Comparison of ENCODE assay signal across 9 cellular contexts in the genomic region with DNA sequence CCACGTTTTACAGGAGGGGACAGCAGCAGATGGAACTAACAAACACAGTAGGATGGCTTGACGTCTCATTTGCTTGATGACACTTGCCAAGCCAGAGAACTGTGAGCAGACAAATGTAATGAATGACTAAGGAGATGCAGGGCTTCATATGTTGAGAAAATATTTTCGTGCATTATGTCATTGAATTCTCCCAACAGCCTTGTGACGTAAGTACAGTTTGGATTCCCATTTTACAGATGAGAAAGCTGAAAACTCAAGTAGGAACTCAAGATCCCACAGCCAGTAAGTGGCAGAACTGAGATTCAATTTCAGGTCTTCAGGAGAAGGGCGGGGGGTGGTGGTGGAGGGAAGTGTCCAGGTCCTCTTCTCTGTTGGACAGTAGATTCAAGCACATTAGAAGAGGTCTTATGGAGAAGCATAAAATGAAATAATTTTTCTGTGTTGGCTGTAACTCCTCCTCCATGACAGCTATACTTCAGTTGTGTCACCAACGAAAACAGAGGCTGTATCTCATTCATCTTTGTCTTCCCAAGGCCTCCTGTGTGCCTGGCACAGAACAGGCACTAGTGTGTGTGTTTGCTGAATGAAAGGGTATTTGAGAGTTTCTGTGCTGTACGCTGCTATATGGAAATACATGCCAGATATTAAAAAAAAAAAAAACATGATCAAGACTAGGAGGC. TPM values are rescaled to one million over a fixed set of nuclear protein-coding genes. Genes with fewer than 3 reads are reported as not detected.
DNase-seq lines count a peak whose midpoint lies in the region; ATAC-seq and TF ChIP-seq lines count a peak whose summit lies in the region.
"Had no signal": no experiment of that assay in that cellular context is flagged by ENCODE, and none has a peak within 500 bp of the region (broad histone marks: within the 10 kb centered on the region; RNA-seq: fewer than 3 reads in every experiment).

No MANE protein-coding gene starts in this region.

- no peaks in the 10 kb centered on the region for H4K20me1 ChIP-seq in IMR-90 (ENCODE audit: insufficient read depth, low read length)
- peaks cover 36% of the 10 kb centered on the region for H4K20me1 ChIP-seq in smooth muscle cell (ENCODE audit: low read depth)

- H3K18ac ChIP-seq in IMR-90 (ENCODE audit: low read depth, low read length) (no peak overlapping the region), neuronal stem cell (ENCODE audit: low read length) (no peak overlapping the region)

- H3K79me1 ChIP-seq in IMR-90 (ENCODE audit: low read depth in 1 of 2, low read length in 2 of 2) (no peaks in the 10 kb centered on the region), neuronal stem cell (ENCODE audit: low read depth, low read length) (peaks cover 2% of the 10 kb centered on the region)

- H3K9me3 ChIP-seq in IMR-90 (ENCODE audit: control insufficient read depth, insufficient read depth, low read length) (no peaks in the 10 kb centered on the region), smooth muscle cell (replicated peaks; ENCODE audit: low read depth) (no peaks in the 10 kb centered on the region), neuronal stem cell (replicated peaks in 1 of 2; ENCODE audit: control insufficient read depth in 2 of 2, insufficient read depth in 1 of 2, low read depth in 1 of 2, low read length in 2 of 2) (no peaks in the 10 kb centered on the region)

- TF ChIP-seq CTCF in IMR-90 (conservative IDR thresholded peaks at IDR 0.05; ENCODE audit: low read depth, low read length) (no peak), smooth muscle cell (IDR thresholded peaks at IDR 0.05; ENCODE audit: borderline replicate concordance, insufficient read depth, poor library complexity, severe bottlenecking) (no peak)

- H2AK5ac ChIP-seq in IMR-90 (ENCODE audit: low read depth, low read length), result no peak overlapping the region
- H2AK5ac ChIP-seq in neuronal stem cell (ENCODE audit: low read depth, low read length), result no peak overlapping the region

- dilution Hi-C loops in IMR-90 (cut with HindIII; ENCODE audit: low sequenced_read_pairs, unreplicated experiment), result no loop called here

- H3K4me1 ChIP-seq in IMR-90 (ENCODE audit: control insufficient read depth, insufficient read depth, low read length), result peaks cover 8% of the 10 kb centered on the region; the same call in 1 of the 2 replicates
- peaks cover 26% of the 10 kb centered on the region for H3K4me1 ChIP-seq in smooth muscle cell (ENCODE audit: low read depth)
- peaks cover 20 to 29% of the 10 kb centered on the region in 2 donors for H3K4me1 ChIP-seq in neuronal stem cell (ENCODE audit: control insufficient read depth in 2 of 2, insufficient read depth in 1 of 2, low read depth in 1 of 2, low read length in 2 of 2)

- no peak overlapping the region for H3K14ac ChIP-seq in IMR-90 (replicated peaks; ENCODE audit: low read depth, low read length)
- H3K14ac ChIP-seq in neuronal stem cell (ENCODE audit: low read length), result no peak overlapping the region

- intact Hi-C loops in IMR-90 (cut with micrococcal nuclease), result no loop called here

- H2AK9ac ChIP-seq in IMR-90 (replicated peaks; ENCODE audit: low read depth, low read length, poor library complexity), result no peak overlapping the region

- 61% methylated on average over 2 of the region's 7 CpGs; no CpG with 5 or more reads in 1 of the 2 experiments for WGBS in IMR-90 (ENCODE audit: extremely low coverage in 2 of 2, insufficient read length in 1 of 2), 2 experiments
- WGBS in smooth muscle cell (ENCODE audit: low lambda C conversion rate), result 47% methylated on average over 7 of the region's 7 CpGs
- WGBS in neuronal stem cell (ENCODE audit: extremely low coverage in 2 of 2, insufficient read length in 2 of 2, insufficient replicate concordance in 1 of 2), 2 donors, result no CpG with 5 or more reads among the region's 7 CpGs

- H3K56ac ChIP-seq in IMR-90 (ENCODE audit: extremely low read depth, insufficient read depth, low read length), result no peak overlapping the region

- H3K36me3 ChIP-seq in IMR-90 (ENCODE audit: control insufficient read depth, insufficient read depth, low read length) (no peaks in the 10 kb centered on the region), smooth muscle cell (ENCODE audit: low read depth) (no peaks in the 10 kb centered on the region), neuronal stem cell (replicated peaks in 1 of 2; ENCODE audit: control insufficient read depth in 2 of 2, insufficient read depth in 2 of 2, low read length in 2 of 2) (peaks cover 6 to 18% of the 10 kb centered on the region in 2 donors)

- no peak overlapping the region for H4K5ac ChIP-seq in IMR-90 (ENCODE audit: low read depth, low read length)

- no peak overlapping the region for H2BK20ac ChIP-seq in IMR-90 (ENCODE audit: low read depth, low read length)

- H2BK120ac ChIP-seq in IMR-90 (ENCODE audit: low read depth, low read length), result no peak overlapping the region
- H2BK120ac ChIP-seq in neuronal stem cell (ENCODE audit: low read depth, low read length), result no peak overlapping the region

- in situ Hi-C loops in IMR-90 (cut with MboI; ENCODE audit: low sequenced_read_pairs), result no loop called here

- ATAC-seq in IMR-90 (ENCODE audit: low read depth) (no peak), HG02840 (IDR thresholded peaks at IDR 0.05; ENCODE audit: low FRiP score, unreplicated experiment) (no peak), HG03025 (IDR thresholded peaks at IDR 0.05; ENCODE audit: low FRiP score, unreplicated experiment) (no peak)

- H3K4ac ChIP-seq in IMR-90 (ENCODE audit: low read depth, low read length) (no peak overlapping the region), neuronal stem cell (ENCODE audit: low read length) (no peak overlapping the region)

- no peaks in the 10 kb centered on the region; the same call in 1 of the 2 replicates for H3K27me3 ChIP-seq in IMR-90 (ENCODE audit: control insufficient read depth, insufficient read depth, low read length)
- H3K27me3 ChIP-seq in layer of hippocampus (ENCODE audit: control insufficient read depth, insufficient read depth, low read length), result no peaks in the 10 kb centered on the region
- no peaks in the 10 kb centered on the region for H3K27me3 ChIP-seq in smooth muscle cell (ENCODE audit: low read depth)
- H3K27me3 ChIP-seq in neuronal stem cell (ENCODE audit: control insufficient read depth in 3 of 3, insufficient read depth in 3 of 3, low read depth in 1 of 3, low read length in 3 of 3), result peaks cover 0 to 11% (median 0%) of the 10 kb centered on the region in 3 experiments

- H3K4me3 ChIP-seq in IMR-90 (ENCODE audit: insufficient read depth, low read depth, low read length) (no peak overlapping the region), smooth muscle cell (peak overlapping the region; percentile 94), neuronal stem cell (ENCODE audit: low read length in 2 of 2) (no peak overlapping the region)

- no TSS peak for BruUV-seq in IMR-90 (replicated peaks; lab: Mats Ljungman, UMichigan)

- DNase-seq in IMR-90 (peak; percentile 40), smooth muscle cell (lab: John Stamatoyannopoulos, UW; ENCODE audit: unreplicated experiment) (no peak), neuronal stem cell (ENCODE audit: low spot score) (no peak)
- DNase-seq: activated CD4-positive, CD25-positive, alpha-beta regulatory T cell treated with anti-CD3 and anti-CD28 coated beads, Interleukin-2, amount 50 U/mL, for 72 hours; effector CD4-positive, alpha-beta T cell had no signal

- H4K8ac ChIP-seq in IMR-90 (ENCODE audit: low read depth in 2 of 2, low read length in 2 of 2) (no peak overlapping the region), neuronal stem cell (ENCODE audit: low read depth, low read length) (no peak overlapping the region)

- peaks cover 6% of the 10 kb centered on the region; the same call in 1 of the 2 replicates for H3K9me1 ChIP-seq in IMR-90 (ENCODE audit: insufficient read depth, low read length)

- TF ChIP-seq POLR2A in IMR-90 (IDR thresholded peaks at IDR 0.05; ENCODE audit: low read depth, low read length), result no peak

- POLR2A ChIA-PET in IMR-90 (lab: Charles Lee; ENCODE audit: unreplicated experiment), result no interaction called here

- H2BK15ac ChIP-seq in IMR-90 (ENCODE audit: low read depth, low read length) (no peak overlapping the region), neuronal stem cell (ENCODE audit: low read length) (no peak overlapping the region)

- H2BK12ac ChIP-seq in neuronal stem cell (ENCODE audit: low read length), result no peak overlapping the region

- H2BK5ac ChIP-seq in IMR-90 (ENCODE audit: low read depth, low read length, poor library complexity, severe bottlenecking) (no peak overlapping the region), neuronal stem cell (ENCODE audit: low read length) (no peak overlapping the region)

- H3K9ac ChIP-seq in IMR-90 (ENCODE audit: low read depth, low read length), result no peak overlapping the region
- H3K9ac ChIP-seq in smooth muscle cell (ENCODE audit: low read depth), result peak overlapping the region; percentile 64
- no peak overlapping the region for H3K9ac ChIP-seq in neuronal stem cell (ENCODE audit: low read depth, low read length, poor library complexity)

- H3F3A ChIP-seq in smooth muscle cell (ENCODE audit: low read depth), result peaks cover 6% of the 10 kb centered on the region

- H3K79me2 ChIP-seq in smooth muscle cell (ENCODE audit: low read depth), result peaks cover 59% of the 10 kb centered on the region

- CTCF ChIA-PET in IMR-90 (lab: Yijun Ruan, JAX), result no interaction called here

- H3K23ac ChIP-seq in IMR-90 (ENCODE audit: low read depth, low read length), result no peak overlapping the region
- no peak overlapping the region for H3K23ac ChIP-seq in neuronal stem cell (ENCODE audit: low read depth, low read length, poor library complexity)

- H2AFZ ChIP-seq in IMR-90 (replicated peaks; ENCODE audit: low read length, poor library complexity) (no peak overlapping the region), smooth muscle cell (ENCODE audit: low read depth) (no peak overlapping the region), neuronal stem cell (ENCODE audit: low read length) (no peak overlapping the region)

- H3K27ac ChIP-seq in IMR-90 (ENCODE audit: insufficient read depth, low read length) (no peak overlapping the region), angular gyrus (ENCODE audit: low read depth, low read length) (peak overlapping the region; percentile 73), layer of hippocampus (ENCODE audit: low read depth, low read length) (peak overlapping the region; percentile 94), smooth muscle cell (ENCODE audit: low read depth) (peak overlapping the region; percentile 95), neuronal stem cell (replicated peaks; ENCODE audit: low read length) (no peak overlapping the region)

- H3K4me2 ChIP-seq in IMR-90 (ENCODE audit: low read depth, low read length) (peak overlapping the region; percentile 38), smooth muscle cell (peak overlapping the region; percentile 84), neuronal stem cell (ENCODE audit: insufficient read depth, low read length, poor library complexity, severe bottlenecking) (no peak overlapping the region)

- TF ChIP-seq RAD21 in IMR-90 (IDR thresholded peaks at IDR 0.05; ENCODE audit: low read length), result no peak

- no peak overlapping the region for H4K91ac ChIP-seq in IMR-90 (ENCODE audit: insufficient read depth, low read depth, low read length)
- no peak overlapping the region for H4K91ac ChIP-seq in neuronal stem cell (ENCODE audit: low read depth, low read length, poor library complexity)

RNA-seq across cellular contexts. Expression of a gene that starts 2.2 kb away (rescaled TPM):
- total RNA-seq in IMR-90 (2012; rRNA removed) (1.9 and 2.0 TPM in 2 replicates), smooth muscle cell (23.8 and 25.0 TPM in 2 replicates)
- polyA plus RNA-seq in IMR-90 (2012; rRNA removed) (9.5 and 9.6 TPM in 2 replicates), smooth muscle cell (30.7 and 39.3 TPM in 2 replicates)
- 5.5 TPM in 2 replicates for polyA plus RNA-seq in IMR-90 (2012; cell fraction: cytosol; rRNA removed)
- polyA plus RNA-seq in IMR-90 (2012; cell fraction: nucleus; rRNA removed; ENCODE audit: low replicate concordance), result 22.8 and 31.0 TPM in 2 replicates
- polyA plus RNA-seq in neuronal stem cell (2013, experiment 1 of 2), result 29.4 TPM
- polyA plus RNA-seq in neuronal stem cell (2013, experiment 2 of 2), result 30.2 TPM

RNA-seq across cellular contexts. Expression of a gene that starts 49.2 kb away (rescaled TPM):
- 3.6 and 4.1 TPM in 2 replicates for total RNA-seq in IMR-90 (2012; rRNA removed)
- polyA plus RNA-seq in IMR-90 (2012; rRNA removed), result 8.4 and 10.0 TPM in 2 replicates
- 5.4 and 7.7 TPM in 2 replicates for polyA plus RNA-seq in IMR-90 (2012; cell fraction: cytosol; rRNA removed)
- 23.8 and 32.6 TPM in 2 replicates for polyA plus RNA-seq in IMR-90 (2012; cell fraction: nucleus; rRNA removed; ENCODE audit: low replicate concordance)
- 18.1 and 20.4 TPM in 2 replicates for total RNA-seq in smooth muscle cell
- polyA plus RNA-seq in smooth muscle cell, result 8.4 and 9.5 TPM in 2 replicates
- polyA plus RNA-seq in neuronal stem cell (2013, experiment 1 of 2), result 14.7 TPM
- 13.5 TPM for polyA plus RNA-seq in neuronal stem cell (2013, experiment 2 of 2)

Comparison
In these comparisons a context has a peak if more than half of its experiments do, and no peak if none do; other contexts are left out.
1. H3K27ac ChIP-seq: peak in angular gyrus (single experiment), layer of hippocampus (single experiment) and smooth muscle cell (single experiment); none in IMR-90 (single experiment) and neuronal stem cell (single experiment).